1 cellular context compared by ENCODE assay signal in the genomic region with DNA sequence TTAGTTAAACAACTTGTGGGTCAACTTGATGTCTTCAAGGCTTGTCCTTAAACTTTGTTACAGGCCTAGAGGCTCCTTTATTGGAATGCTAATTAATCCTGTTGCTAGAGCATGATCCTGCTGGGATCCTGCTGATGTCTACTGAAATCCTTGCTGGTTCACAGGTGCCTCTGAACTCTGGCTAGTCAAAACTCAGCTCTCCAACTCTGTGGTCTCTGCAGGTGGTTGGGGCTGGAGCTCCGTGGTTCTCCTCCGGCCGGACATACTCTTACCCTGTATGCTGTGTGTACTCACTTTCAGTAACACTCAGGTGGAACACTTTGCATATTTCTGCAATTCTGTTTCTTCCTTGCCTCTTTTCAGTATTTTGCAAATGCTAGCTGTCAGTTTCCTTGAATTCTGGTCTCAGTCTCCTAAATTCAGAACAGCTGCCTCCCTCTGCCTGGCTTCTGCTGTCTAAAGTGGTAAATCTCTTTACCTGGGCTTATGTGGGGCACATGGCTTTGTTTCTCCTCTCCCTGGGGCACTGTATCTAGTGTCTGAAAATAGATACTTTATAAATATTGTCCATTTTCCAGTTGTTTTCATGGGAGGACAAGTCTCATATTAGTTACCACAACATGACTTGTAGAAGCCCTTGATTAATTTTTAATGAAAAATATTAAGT.
A peak's percentile ranks its signal among the peaks of the same experiment; 100 is the strongest.
TF ChIP-seq lines count a peak whose summit lies in the region.

No MANE protein-coding gene starts in this region.

TF ChIP-seq in GM23338, 12 proteins besides CTCF, POLR2A, EP300 and RAD21 (continued from another document):
- TF ChIP-seq, protein P1, sequence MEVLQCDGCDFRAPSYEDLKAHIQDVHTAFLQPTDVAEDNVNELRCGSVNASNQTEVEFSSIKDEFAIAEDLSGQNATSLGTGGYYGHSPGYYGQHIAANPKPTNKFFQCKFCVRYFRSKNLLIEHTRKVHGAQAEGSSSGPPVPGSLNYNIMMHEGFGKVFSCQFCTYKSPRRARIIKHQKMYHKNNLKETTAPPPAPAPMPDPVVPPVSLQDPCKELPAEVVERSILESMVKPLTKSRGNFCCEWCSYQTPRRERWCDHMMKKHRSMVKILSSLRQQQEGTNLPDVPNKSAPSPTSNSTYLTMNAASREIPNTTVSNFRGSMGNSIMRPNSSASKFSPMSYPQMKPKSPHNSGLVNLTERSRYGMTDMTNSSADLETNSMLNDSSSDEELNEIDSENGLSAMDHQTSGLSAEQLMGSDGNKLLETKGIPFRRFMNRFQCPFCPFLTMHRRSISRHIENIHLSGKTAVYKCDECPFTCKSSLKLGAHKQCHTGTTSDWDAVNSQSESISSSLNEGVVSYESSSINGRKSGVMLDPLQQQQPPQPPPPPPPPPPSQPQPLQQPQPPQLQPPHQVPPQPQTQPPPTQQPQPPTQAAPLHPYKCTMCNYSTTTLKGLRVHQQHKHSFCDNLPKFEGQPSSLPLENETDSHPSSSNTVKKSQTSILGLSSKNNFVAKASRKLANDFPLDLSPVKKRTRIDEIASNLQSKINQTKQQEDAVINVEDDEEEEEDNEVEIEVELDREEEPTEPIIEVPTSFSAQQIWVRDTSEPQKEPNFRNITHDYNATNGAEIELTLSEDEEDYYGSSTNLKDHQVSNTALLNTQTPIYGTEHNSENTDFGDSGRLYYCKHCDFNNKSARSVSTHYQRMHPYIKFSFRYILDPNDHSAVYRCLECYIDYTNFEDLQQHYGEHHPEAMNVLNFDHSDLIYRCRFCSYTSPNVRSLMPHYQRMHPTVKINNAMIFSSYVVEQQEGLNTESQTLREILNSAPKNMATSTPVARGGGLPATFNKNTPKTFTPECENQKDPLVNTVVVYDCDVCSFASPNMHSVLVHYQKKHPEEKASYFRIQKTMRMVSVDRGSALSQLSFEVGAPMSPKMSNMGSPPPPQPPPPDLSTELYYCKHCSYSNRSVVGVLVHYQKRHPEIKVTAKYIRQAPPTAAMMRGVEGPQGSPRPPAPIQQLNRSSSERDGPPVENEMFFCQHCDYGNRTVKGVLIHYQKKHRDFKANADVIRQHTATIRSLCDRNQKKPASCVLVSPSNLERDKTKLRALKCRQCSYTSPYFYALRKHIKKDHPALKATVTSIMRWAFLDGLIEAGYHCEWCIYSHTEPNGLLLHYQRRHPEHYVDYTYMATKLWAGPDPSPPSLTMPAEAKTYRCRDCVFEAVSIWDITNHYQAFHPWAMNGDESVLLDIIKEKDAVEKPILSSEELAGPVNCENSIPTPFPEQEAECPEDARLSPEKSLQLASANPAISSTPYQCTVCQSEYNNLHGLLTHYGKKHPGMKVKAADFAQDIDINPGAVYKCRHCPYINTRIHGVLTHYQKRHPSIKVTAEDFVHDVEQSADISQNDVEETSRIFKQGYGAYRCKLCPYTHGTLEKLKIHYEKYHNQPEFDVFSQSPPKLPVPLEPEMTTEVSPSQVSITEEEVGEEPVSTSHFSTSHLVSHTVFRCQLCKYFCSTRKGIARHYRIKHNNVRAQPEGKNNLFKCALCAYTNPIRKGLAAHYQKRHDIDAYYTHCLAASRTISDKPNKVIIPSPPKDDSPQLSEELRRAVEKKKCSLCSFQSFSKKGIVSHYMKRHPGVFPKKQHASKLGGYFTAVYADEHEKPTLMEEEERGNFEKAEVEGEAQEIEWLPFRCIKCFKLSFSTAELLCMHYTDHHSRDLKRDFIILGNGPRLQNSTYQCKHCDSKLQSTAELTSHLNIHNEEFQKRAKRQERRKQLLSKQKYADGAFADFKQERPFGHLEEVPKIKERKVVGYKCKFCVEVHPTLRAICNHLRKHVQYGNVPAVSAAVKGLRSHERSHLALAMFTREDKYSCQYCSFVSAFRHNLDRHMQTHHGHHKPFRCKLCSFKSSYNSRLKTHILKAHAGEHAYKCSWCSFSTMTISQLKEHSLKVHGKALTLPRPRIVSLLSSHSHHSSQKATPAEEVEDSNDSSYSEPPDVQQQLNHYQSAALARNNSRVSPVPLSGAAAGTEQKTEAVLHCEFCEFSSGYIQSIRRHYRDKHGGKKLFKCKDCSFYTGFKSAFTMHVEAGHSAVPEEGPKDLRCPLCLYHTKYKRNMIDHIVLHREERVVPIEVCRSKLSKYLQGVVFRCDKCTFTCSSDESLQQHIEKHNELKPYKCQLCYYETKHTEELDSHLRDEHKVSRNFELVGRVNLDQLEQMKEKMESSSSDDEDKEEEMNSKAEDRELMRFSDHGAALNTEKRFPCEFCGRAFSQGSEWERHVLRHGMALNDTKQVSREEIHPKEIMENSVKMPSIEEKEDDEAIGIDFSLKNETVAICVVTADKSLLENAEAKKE (CRISPR knock-in tag; IDR thresholded peaks at IDR 0.05) = peak; percentile 100
- peak; percentile 87 for TF ChIP-seq ZNF114 (CRISPR knock-in tag; IDR thresholded peaks at IDR 0.05)
TF ChIP-seq in GM23338: peak in this region for 2.
